ENCODE assay signal across 8 cellular contexts in the genomic region with DNA sequence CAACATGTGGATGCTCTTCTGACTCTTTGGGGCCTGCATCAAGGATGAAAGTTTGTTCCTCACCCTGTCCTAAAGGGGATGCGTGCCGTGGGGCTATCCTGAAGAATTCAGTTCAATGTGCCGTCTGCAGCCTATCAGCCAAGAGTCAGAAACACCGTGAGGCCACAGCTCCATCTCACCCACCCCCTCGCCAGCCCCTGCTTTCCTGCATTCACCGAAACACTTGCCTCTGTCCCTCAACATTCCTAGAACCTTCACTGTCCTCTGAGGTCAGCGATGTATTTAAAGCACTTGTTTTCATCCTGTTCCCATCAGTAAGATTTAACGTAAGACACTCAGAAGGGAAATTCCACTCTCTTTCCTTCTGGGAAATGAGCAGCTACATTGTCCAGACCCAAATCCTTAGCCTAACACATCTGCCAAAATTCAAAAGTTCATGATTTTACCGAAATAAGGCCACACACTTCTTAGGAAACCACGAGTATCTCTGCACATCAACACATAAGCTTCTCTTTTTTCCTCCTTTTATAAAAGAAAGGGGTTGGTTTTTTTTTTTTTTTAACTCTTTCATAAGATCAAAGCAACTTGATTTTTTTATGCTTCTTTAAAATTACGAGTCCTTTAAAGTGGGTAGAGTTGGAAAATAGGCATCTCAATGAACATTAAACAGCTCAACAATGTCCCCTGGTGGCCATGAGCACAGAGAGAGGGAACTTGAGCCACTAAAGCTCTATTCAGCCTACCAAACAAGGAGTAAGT.
DNase-seq lines count a peak whose midpoint lies in the region; ATAC-seq and TF ChIP-seq lines count a peak whose summit lies in the region.

No MANE protein-coding gene starts in this region.

- H3K36me3 ChIP-seq in ACC112 (ENCODE audit: insufficient read depth, low read length) = no peaks in the 10 kb centered on the region
- H3K36me3 ChIP-seq in MM.1S (replicated peaks; ENCODE audit: insufficient read depth, low read length) = no peaks in the 10 kb centered on the region

- peak; percentile 62 for DNase-seq in MM.1S
- peak; percentile 39 for DNase-seq in T1000 (lab: John Stamatoyannopoulos, UW)
- DNase-seq in astrocyte of the cerebellum (ENCODE audit: low read depth) = peak; percentile 83
- DNase-seq in iPS-NIHi11 (ENCODE audit: low spot score) = peak; percentile 53
- peak; percentile 76 for DNase-seq in smooth muscle cell of the brain vasculature (ENCODE audit: low read depth, low spot score)

- no peaks in the 10 kb centered on the region for H3K79me2 ChIP-seq in ACC112 (ENCODE audit: control insufficient read depth, insufficient read depth, low read length, unreplicated experiment)
- H3K79me2 ChIP-seq in MM.1S (ENCODE audit: low read length) = no peaks in the 10 kb centered on the region

- H2AFZ ChIP-seq in ACC112 (ENCODE audit: low read length, unreplicated experiment) = no peak overlapping the region
- no peak overlapping the region for H2AFZ ChIP-seq in MM.1S (ENCODE audit: low read length)

- in situ Hi-C loops in astrocyte of the cerebellum (cut with HindIII; ENCODE audit: low sequenced_read_pairs) = loop anchor here (5.0 kb wide), 2 partner anchors 52 to 317 kb away; no protein-coding TSS in a partner anchor

- H3K4me1 ChIP-seq in ACC112 (ENCODE audit: control insufficient read depth, insufficient read depth, low read length, unreplicated experiment) (peaks cover 27% of the 10 kb centered on the region), MM.1S (ENCODE audit: low read length) (0 out of 2 replicates have a peak, but pooled peaks cover 5% of the 10 kb centered on the region)

- ATAC-seq in GM18502 (IDR thresholded peaks at IDR 0.05; ENCODE audit: poor library complexity, unreplicated experiment) = peak; percentile 41
- ATAC-seq in HG02973 (IDR thresholded peaks at IDR 0.05; ENCODE audit: unreplicated experiment) = no peak

- H3K27me3 ChIP-seq in ACC112 (ENCODE audit: insufficient read depth, low read length) (no peaks in the 10 kb centered on the region), MM.1S (replicated peaks; ENCODE audit: insufficient read depth, low read length) (no peaks in the 10 kb centered on the region)

- 0 out of 2 replicates have a peak overlapping the region, but pooled peaks have one; percentile 5 for H3K4me3 ChIP-seq in ACC112 (ENCODE audit: low read depth, low read length)
- H3K4me3 ChIP-seq in MM.1S (ENCODE audit: low read length) = no peak overlapping the region
- no peak overlapping the region for H3K4me3 ChIP-seq in astrocyte of the cerebellum (ENCODE audit: low read depth, low read length)

- no peak overlapping the region for H3K4me2 ChIP-seq in MM.1S (ENCODE audit: low read depth, low read length)

- H3K9me2 ChIP-seq in MM.1S (replicated peaks; ENCODE audit: insufficient read depth, low read length) = no peaks in the 10 kb centered on the region

- H4K20me1 ChIP-seq in MM.1S (ENCODE audit: insufficient read depth, low read length) = no peaks in the 10 kb centered on the region

- peak; percentile 90 for TF ChIP-seq CTCF in MM.1S (IDR thresholded peaks at IDR 0.05; ENCODE audit: low read length)
- peak; percentile 95 for TF ChIP-seq CTCF in astrocyte of the cerebellum (IDR thresholded peaks at IDR 0.05; ENCODE audit: low read depth, low read length, missing control alignments)

- peak overlapping the region; percentile 98 for H3K27ac ChIP-seq in ACC112 (ENCODE audit: low read depth, low read length)
- no peak overlapping the region for H3K27ac ChIP-seq in MM.1S (ENCODE audit: low read length)

- no peaks in the 10 kb centered on the region for H3F3A ChIP-seq in MM.1S (ENCODE audit: insufficient read depth, low read length)

- no peaks in the 10 kb centered on the region for H3K9me3 ChIP-seq in MM.1S (replicated peaks; ENCODE audit: insufficient read depth, low read length)

- no peak overlapping the region for H3K9ac ChIP-seq in MM.1S (ENCODE audit: low read length)
